In genomic region chr2:229734410-229734809, GRCh38 we compare ENCODE assay signal across 1 cellular context.
TF ChIP-seq lines count a peak whose summit lies in the region.

No MANE protein-coding gene starts in this region.

TF ChIP-seq in GM23338, 12 proteins besides CTCF, POLR2A, EP300 and RAD21 (continued from another document):
- TF ChIP-seq, protein P1, sequence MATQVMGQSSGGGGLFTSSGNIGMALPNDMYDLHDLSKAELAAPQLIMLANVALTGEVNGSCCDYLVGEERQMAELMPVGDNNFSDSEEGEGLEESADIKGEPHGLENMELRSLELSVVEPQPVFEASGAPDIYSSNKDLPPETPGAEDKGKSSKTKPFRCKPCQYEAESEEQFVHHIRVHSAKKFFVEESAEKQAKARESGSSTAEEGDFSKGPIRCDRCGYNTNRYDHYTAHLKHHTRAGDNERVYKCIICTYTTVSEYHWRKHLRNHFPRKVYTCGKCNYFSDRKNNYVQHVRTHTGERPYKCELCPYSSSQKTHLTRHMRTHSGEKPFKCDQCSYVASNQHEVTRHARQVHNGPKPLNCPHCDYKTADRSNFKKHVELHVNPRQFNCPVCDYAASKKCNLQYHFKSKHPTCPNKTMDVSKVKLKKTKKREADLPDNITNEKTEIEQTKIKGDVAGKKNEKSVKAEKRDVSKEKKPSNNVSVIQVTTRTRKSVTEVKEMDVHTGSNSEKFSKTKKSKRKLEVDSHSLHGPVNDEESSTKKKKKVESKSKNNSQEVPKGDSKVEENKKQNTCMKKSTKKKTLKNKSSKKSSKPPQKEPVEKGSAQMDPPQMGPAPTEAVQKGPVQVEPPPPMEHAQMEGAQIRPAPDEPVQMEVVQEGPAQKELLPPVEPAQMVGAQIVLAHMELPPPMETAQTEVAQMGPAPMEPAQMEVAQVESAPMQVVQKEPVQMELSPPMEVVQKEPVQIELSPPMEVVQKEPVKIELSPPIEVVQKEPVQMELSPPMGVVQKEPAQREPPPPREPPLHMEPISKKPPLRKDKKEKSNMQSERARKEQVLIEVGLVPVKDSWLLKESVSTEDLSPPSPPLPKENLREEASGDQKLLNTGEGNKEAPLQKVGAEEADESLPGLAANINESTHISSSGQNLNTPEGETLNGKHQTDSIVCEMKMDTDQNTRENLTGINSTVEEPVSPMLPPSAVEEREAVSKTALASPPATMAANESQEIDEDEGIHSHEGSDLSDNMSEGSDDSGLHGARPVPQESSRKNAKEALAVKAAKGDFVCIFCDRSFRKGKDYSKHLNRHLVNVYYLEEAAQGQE (IDR thresholded peaks at IDR 0.05; ENCODE audit: unreplicated experiment): no peak
- no peak for TF ChIP-seq JUNB (IDR thresholded peaks at IDR 0.05; ENCODE audit: unreplicated experiment)
- no peak for TF ChIP-seq ETS1 (IDR thresholded peaks at IDR 0.05)
- no peak for TF ChIP-seq ZNF462 (CRISPR knock-in tag; IDR thresholded peaks at IDR 0.05)
- TF ChIP-seq EZH2 (IDR thresholded peaks at IDR 0.05; ENCODE audit: low read depth, unreplicated experiment): no peak
- TF ChIP-seq CREB1 (CRISPR knock-in tag; IDR thresholded peaks at IDR 0.05; ENCODE audit: low read depth): no peak
- TF ChIP-seq NANOG (IDR thresholded peaks at IDR 0.05; ENCODE audit: borderline replicate concordance): no peak
- no peak for TF ChIP-seq POLR2AphosphoS5 (IDR thresholded peaks at IDR 0.05; ENCODE audit: low read depth)
